In the genomic region with DNA sequence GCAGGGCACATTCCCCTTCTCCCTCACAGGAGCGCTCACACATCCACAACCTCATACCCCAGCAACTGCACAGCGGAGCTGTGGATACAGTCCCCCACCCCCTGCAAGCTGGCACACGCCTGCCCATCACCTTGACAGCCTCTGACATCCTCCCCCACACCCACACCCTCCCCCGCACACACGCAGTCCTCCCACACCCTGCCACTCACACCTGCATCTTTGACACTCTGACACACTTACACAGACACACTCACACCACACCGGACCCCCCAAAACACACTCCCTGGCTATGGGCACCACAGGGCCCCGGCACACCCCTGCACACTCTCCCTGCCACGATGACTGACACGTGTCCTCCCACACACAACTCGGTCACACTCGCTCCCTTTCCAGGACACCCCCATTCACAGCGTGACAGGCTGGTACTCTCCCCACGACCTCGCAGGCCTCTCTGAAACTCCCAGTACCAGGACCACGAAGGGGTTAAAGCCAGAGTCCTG, we compare ENCODE assay signal across 11 cellular contexts. TPM values are rescaled to one million over a fixed set of nuclear protein-coding genes. Genes with fewer than 3 reads are reported as not detected.
DNase-seq lines count a peak whose midpoint lies in the region; ATAC-seq and TF ChIP-seq lines count a peak whose summit lies in the region.
"Had no signal": no experiment of that assay in that cellular context is flagged by ENCODE, and none has a peak within 500 bp of the region (broad histone marks: within the 10 kb centered on the region; RNA-seq: fewer than 3 reads in every experiment).

No MANE protein-coding gene starts in this region.

- H3K4me1 Mint-ChIP-seq in CD8-positive, alpha-beta T cell (ENCODE audit: low read depth), result peaks cover 28% of the 10 kb centered on the region
- H3K4me1 Mint-ChIP-seq in H9 (peaks cover 54 to 72% of the 10 kb centered on the region in 2 experiments), nephron progenitor cell (peaks cover 27% of the 10 kb centered on the region)
- peaks cover 35% of the 10 kb centered on the region for H3K4me1 Mint-ChIP-seq in dendritic cell treated with granulocyte-macrophage colony-stimulating factor and Interleukin-4, amounts not matched to agents 40 ng/mL and 50 ng/mL, for 4 days (ENCODE audit: low read depth)

- POLR2A ChIA-PET in CD8-positive, alpha-beta T cell (lab: Charles Lee), result no interaction called here

- H2AK5ac ChIP-seq in H9 (ENCODE audit: insufficient read length, low read length), result no peak overlapping the region

- no peaks in the 10 kb centered on the region for H3K36me3 Mint-ChIP-seq in CD8-positive, alpha-beta T cell
- H3K36me3 Mint-ChIP-seq in H9 (ENCODE audit: insufficient read depth in 1 of 3, low read depth in 3 of 3) (no peaks in the 10 kb centered on the region; a peak in 1 of 7 replicates), nephron progenitor cell (ENCODE audit: low read depth) (no peaks in the 10 kb centered on the region)
- no peaks in the 10 kb centered on the region for H3K36me3 Mint-ChIP-seq in dendritic cell treated with granulocyte-macrophage colony-stimulating factor and Interleukin-4, amounts not matched to agents 40 ng/mL and 50 ng/mL, for 4 days (ENCODE audit: low read depth)

- intact Hi-C loops in CD8-positive, alpha-beta T cell (cut with DNase I, micrococcal nuclease), result no loop called here
- intact Hi-C loops in dendritic cell treated with granulocyte-macrophage colony-stimulating factor and Interleukin-4, amounts not matched to agents 40 ng/mL and 50 ng/mL, for 4 days (cut with micrococcal nuclease), result no loop called here

- H3K27ac ChIP-seq in CD8-positive, alpha-beta T cell (ENCODE audit: low read depth, low read length), result no peak overlapping the region
- H3K27ac ChIP-seq in H9 (ENCODE audit: insufficient read length, low read depth, low read length), result no peak overlapping the region
- H3K27ac ChIP-seq: uterus had no signal

- H3K9me3 ChIP-seq in CD8-positive, alpha-beta T cell (ENCODE audit: low read length), result no peaks in the 10 kb centered on the region
- H3K9me3 ChIP-seq in H9 (ENCODE audit: control insufficient read depth, low read depth, low read length), result no peaks in the 10 kb centered on the region
- H3K9me3 ChIP-seq: gastroesophageal sphincter, uterus had no signal

- no peak overlapping the region for H2BK12ac ChIP-seq in H9 (ENCODE audit: insufficient read length, low read depth, low read length)

- H3K79me2 ChIP-seq in H9 (ENCODE audit: insufficient read depth, low read length), result no peaks in the 10 kb centered on the region

- H3T11ph ChIP-seq in H9 (ENCODE audit: low read length), result no peak overlapping the region

- WGBS in H9 (ENCODE audit: extremely low coverage, insufficient read length, low lambda C conversion rate), result no CpG with 5 or more reads among the region's 15 CpGs

- H4K91ac ChIP-seq in H9 (ENCODE audit: insufficient read length, low read depth, low read length), result no peak overlapping the region

- no peak overlapping the region for H2BK15ac ChIP-seq in H9 (ENCODE audit: low read depth, low read length)

- no peak overlapping the region for H2BK120ac ChIP-seq in H9 (ENCODE audit: low read depth, low read length, poor library complexity, severe bottlenecking)

- peak overlapping the region; percentile 67 for H3K4me3 Mint-ChIP-seq in CD8-positive, alpha-beta T cell
- H3K4me3 Mint-ChIP-seq in H9 (peak overlapping the region; percentile 75 to 96), nephron progenitor cell (peak overlapping the region; percentile 78)
- no peak overlapping the region for H3K4me3 Mint-ChIP-seq in dendritic cell treated with granulocyte-macrophage colony-stimulating factor and Interleukin-4, amounts not matched to agents 40 ng/mL and 50 ng/mL, for 4 days

- H4K20me1 ChIP-seq in H9 (ENCODE audit: control insufficient read depth, insufficient read depth, insufficient read length), result no peaks in the 10 kb centered on the region

- H3K4me1 ChIP-seq in CD8-positive, alpha-beta T cell (ENCODE audit: insufficient read depth, low read length), result peaks cover 28% of the 10 kb centered on the region
- H3K4me1 ChIP-seq in H9 (ENCODE audit: insufficient read depth, low read length), result peaks cover 10% of the 10 kb centered on the region; the same call in 1 of the 2 replicates

- H3K27me3 ChIP-seq in CD8-positive, alpha-beta T cell (ENCODE audit: insufficient read depth, low read length), result peaks cover 13% of the 10 kb centered on the region
- peaks cover 13% of the 10 kb centered on the region; the same call in 1 of the 2 replicates for H3K27me3 ChIP-seq in H9 (ENCODE audit: insufficient read depth, low read length)

- H3K27ac Mint-ChIP-seq in CD8-positive, alpha-beta T cell, result no peak overlapping the region
- H3K27ac Mint-ChIP-seq in H9 (no peak overlapping the region), nephron progenitor cell (no peak overlapping the region)
- H3K27ac Mint-ChIP-seq in dendritic cell treated with granulocyte-macrophage colony-stimulating factor and Interleukin-4, amounts not matched to agents 40 ng/mL and 50 ng/mL, for 4 days, result peak overlapping the region; percentile 5

- DNase-seq in CD8-positive, alpha-beta T cell, result no peak
- no peak for DNase-seq in H9
- DNase-seq in nephron progenitor cell, result no peak
- DNase-seq in stimulated activated naive CD4-positive, alpha-beta T cell (lab: John Stamatoyannopoulos, UW), result no peak
- DNase-seq: NCI-H510A, uterus had no signal

- peaks cover 13% of the 10 kb centered on the region for H3K23me2 ChIP-seq in H9 (ENCODE audit: insufficient read length, low read depth, low read length, poor library complexity, severe bottlenecking)

- H3K36me3 ChIP-seq in CD8-positive, alpha-beta T cell (ENCODE audit: insufficient read depth, low read length), result no peaks in the 10 kb centered on the region
- H3K36me3 ChIP-seq: gastroesophageal sphincter, uterus had no signal

- CTCF ChIA-PET in CD8-positive, alpha-beta T cell (lab: Charles Lee), result interaction anchor here (0.5 to 12.9 kb wide), 7 partner anchors 11 to 357 kb away, joined by 3 to 263 read pairs (median 68); a partner anchor contains a TSS

- no peak overlapping the region for H3K56ac ChIP-seq in H9 (ENCODE audit: insufficient read length, low read depth, low read length)

- no peak for TF ChIP-seq CTCF in CD8-positive, alpha-beta T cell (IDR thresholded peaks at IDR 0.05)
- TF ChIP-seq CTCF in H9 (conservative IDR thresholded peaks at IDR 0.05) (no peak), nephron progenitor cell (IDR thresholded peaks at IDR 0.05) (no peak)

- H4K8ac ChIP-seq in H9 (replicated peaks; ENCODE audit: insufficient read length, low read depth, low read length), result no peak overlapping the region

- no peak overlapping the region for H4K5ac ChIP-seq in H9 (ENCODE audit: insufficient read length, low read depth, low read length)

- H3K18ac ChIP-seq in H9 (ENCODE audit: insufficient read length, low read depth, low read length), result no peak overlapping the region

- no peak overlapping the region for H3K4ac ChIP-seq in H9 (ENCODE audit: low read depth, low read length)

- H3K23ac ChIP-seq in H9 (ENCODE audit: insufficient read length, low read depth, low read length), result no peak overlapping the region

- H3K4me3 ChIP-seq in CD8-positive, alpha-beta T cell (ENCODE audit: low read depth, low read length), result peak overlapping the region; percentile 39
- H3K4me3 ChIP-seq: uterus had no signal

- no peak overlapping the region for H3K9ac ChIP-seq in H9 (ENCODE audit: extremely low read depth, insufficient read length, low read length)

- H3K4me2 ChIP-seq in H9 (ENCODE audit: insufficient read depth, insufficient read length, low read length), result peak overlapping the region; percentile 58

- H2BK5ac ChIP-seq in H9 (ENCODE audit: insufficient read length, low read length), result no peak overlapping the region

- H3K79me1 ChIP-seq in H9 (ENCODE audit: insufficient read depth, low read depth, low read length, poor library complexity, severe bottlenecking), result no peaks in the 10 kb centered on the region

- H3K9me3 Mint-ChIP-seq in CD8-positive, alpha-beta T cell, result no peaks in the 10 kb centered on the region
- H3K9me3 Mint-ChIP-seq in H9 (no peaks in the 10 kb centered on the region; a peak in 1 of 5 replicates), nephron progenitor cell (no peaks in the 10 kb centered on the region)
- H3K9me3 Mint-ChIP-seq in dendritic cell treated with granulocyte-macrophage colony-stimulating factor and Interleukin-4, amounts not matched to agents 40 ng/mL and 50 ng/mL, for 4 days, result no peaks in the 10 kb centered on the region

- H2BK20ac ChIP-seq in H9 (ENCODE audit: low read depth, low read length, poor library complexity, severe bottlenecking), result no peak overlapping the region

- H3K14ac ChIP-seq in H9 (ENCODE audit: insufficient read depth, low read length), result no peak overlapping the region

- no peak for ATAC-seq in CD8-positive, alpha-beta T cell
- ATAC-seq in GM18502 (IDR thresholded peaks at IDR 0.05; ENCODE audit: poor library complexity, unreplicated experiment) (no peak), HG03521 (IDR thresholded peaks at IDR 0.05; ENCODE audit: unreplicated experiment) (no peak)
- ATAC-seq: gastroesophageal sphincter had no signal

- H3K27me3 Mint-ChIP-seq in CD8-positive, alpha-beta T cell (ENCODE audit: low read depth), result peaks cover 32% of the 10 kb centered on the region
- H3K27me3 Mint-ChIP-seq in H9 (ENCODE audit: low read depth) (peaks cover 70% of the 10 kb centered on the region), nephron progenitor cell (ENCODE audit: low read depth, poor library complexity) (peaks cover 91% of the 10 kb centered on the region)
- H3K27me3 Mint-ChIP-seq in dendritic cell treated with granulocyte-macrophage colony-stimulating factor and Interleukin-4, amounts not matched to agents 40 ng/mL and 50 ng/mL, for 4 days, result peaks cover 70% of the 10 kb centered on the region

- no peak overlapping the region for H2AFZ ChIP-seq in H9 (ENCODE audit: low read length)

RNA-seq across cellular contexts. Expression of a gene that starts 0.5 kb away (rescaled TPM):
- total RNA-seq in CD8-positive, alpha-beta T cell, result not detected
- 14.7 and 15.5 TPM in 2 replicates for total RNA-seq in H9 (2021)
- total RNA-seq: LHCN-M2 had no signal

RNA-seq across cellular contexts. Expression of a gene that starts 10.7 kb away (rescaled TPM):
- 100 to 1,000 TPM; 102 to 118 TPM for total RNA-seq in CD8-positive, alpha-beta T cell
- total RNA-seq in H9 (2021), result 48.2 and 51.3 TPM in 2 replicates

RNA-seq across cellular contexts. Expression of a gene that starts 18.5 kb away (rescaled TPM):
- not detected for total RNA-seq in CD8-positive, alpha-beta T cell
- total RNA-seq in H9 (2021), result not detected in 2 replicates
- total RNA-seq: gastroesophageal sphincter, LHCN-M2, uterus had no signal

RNA-seq across cellular contexts. Expression of a gene that starts 38.9 kb away (rescaled TPM):
- 1 to 10 TPM; 4.2 to 5.2 TPM for total RNA-seq in CD8-positive, alpha-beta T cell
- 2.1 and 2.5 TPM in 2 replicates for total RNA-seq in H9 (2021)

RNA-seq across cellular contexts. Expression of a gene that starts 42.0 kb away (rescaled TPM):
- total RNA-seq in CD8-positive, alpha-beta T cell, result under 1 TPM in 1 of 2 experiments, not detected in 1; 0.43 TPM
- total RNA-seq in H9 (2021), result 2.1 and 2.3 TPM in 2 replicates

Comparison
In these comparisons a context has a peak if more than half of its experiments do, and no peak if none do; other contexts are left out.
1. RNA of a gene that starts 0.5 kb away (total RNA-seq): 14.7 to 15.5 TPM in H9; not detected in CD8-positive, alpha-beta T cell; every median in the first group is over 10 times any median in the second.